In the genomic region with DNA sequence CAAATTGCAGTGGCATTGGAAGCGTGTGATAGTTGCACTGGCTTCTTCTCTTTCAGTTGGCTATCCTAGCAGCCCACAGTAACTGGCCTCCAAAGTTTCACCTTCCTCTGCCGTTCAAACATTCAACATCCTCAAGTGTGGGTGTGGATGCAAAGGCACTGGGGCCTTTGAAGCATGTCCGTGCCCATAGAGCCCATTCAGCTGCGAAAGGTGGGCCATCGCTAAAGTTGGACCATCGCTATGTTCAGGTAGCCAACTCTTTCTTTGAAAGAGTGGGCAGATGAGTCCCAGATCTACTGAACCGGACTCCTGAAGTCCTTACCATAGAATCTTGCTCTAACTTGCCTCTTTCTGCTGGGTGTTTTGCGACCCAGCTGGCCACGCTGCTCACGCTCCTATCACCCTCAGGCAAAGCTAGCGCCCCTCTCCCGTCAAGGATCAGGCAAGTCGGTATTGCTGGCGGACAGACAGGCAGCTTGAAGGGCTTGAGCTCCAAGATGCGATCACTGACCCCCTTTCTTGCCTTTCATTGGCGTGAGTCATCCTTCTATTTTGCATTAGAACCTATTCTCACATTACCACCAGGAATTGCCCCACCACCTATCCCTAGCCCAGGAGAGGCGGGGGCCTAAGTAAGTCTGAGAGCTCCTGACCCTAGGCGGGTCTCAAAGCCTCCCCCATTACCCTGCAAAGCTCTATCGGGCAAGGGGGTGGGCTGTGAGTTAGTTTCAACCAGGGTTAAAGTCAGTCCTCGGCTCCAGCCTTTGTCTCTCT, we compare ENCODE assay signal across 1 cellular context.
TF ChIP-seq lines count a peak whose summit lies in the region.

No MANE protein-coding gene starts in this region.

TF ChIP-seq in H1, 55 proteins besides CTCF, POLR2A, EP300 and RAD21:
- peak; percentile 95 for TF ChIP-seq ASH2L (IDR thresholded peaks at IDR 0.05; ENCODE audit: low read length)
- no peak for TF ChIP-seq RNF2 (IDR thresholded peaks at IDR 0.05; ENCODE audit: borderline replicate concordance, low read depth, low read length, missing control alignments, poor library complexity, severe bottlenecking)
- no peak for TF ChIP-seq NANOG (IDR thresholded peaks at IDR 0.05; ENCODE audit: insufficient read depth, low read depth, low read length, poor library complexity, severe bottlenecking)
- peak; percentile 84 for TF ChIP-seq JUN (IDR thresholded peaks at IDR 0.05; ENCODE audit: low read depth, low read length)
- TF ChIP-seq MAFK (IDR thresholded peaks at IDR 0.05; ENCODE audit: low read depth, low read length), result no peak
- no peak for TF ChIP-seq GTF2F1 (IDR thresholded peaks at IDR 0.05; ENCODE audit: borderline replicate concordance, low read depth, low read length)
- peak; percentile 74; the same call in 1 of the 2 replicates for TF ChIP-seq RBBP5 (IDR thresholded peaks at IDR 0.05; ENCODE audit: borderline replicate concordance, low read depth, low read length)
- no peak for TF ChIP-seq CHD2 (IDR thresholded peaks at IDR 0.05; ENCODE audit: low read length)
- no peak for TF ChIP-seq CREB1 (IDR thresholded peaks at IDR 0.05)
- TF ChIP-seq YY1 (IDR thresholded peaks at IDR 0.05; ENCODE audit: low read depth, low read length), result no peak
- no peak for TF ChIP-seq ZNF274 (IDR thresholded peaks at IDR 0.05; ENCODE audit: borderline replicate concordance, extremely low read depth, low read length)
- peak; percentile 97 for TF ChIP-seq JUND (IDR thresholded peaks at IDR 0.05; ENCODE audit: low read length)
- TF ChIP-seq TCF12 (IDR thresholded peaks at IDR 0.05; ENCODE audit: low read depth, low read length), result peak; percentile 38; the same call in 1 of the 2 replicates
- peak; percentile 82; the same call in 1 of the 2 replicates for TF ChIP-seq KDM1A (IDR thresholded peaks at IDR 0.05; ENCODE audit: borderline replicate concordance, low read length)
- no peak for TF ChIP-seq SIN3A (conservative IDR thresholded peaks at IDR 0.05 in 1 of 2, IDR thresholded peaks at IDR 0.05 in 1 of 2; ENCODE audit: low read depth in 1 of 2, low read length in 2 of 2)
- TF ChIP-seq BRCA1 (IDR thresholded peaks at IDR 0.05; ENCODE audit: low read depth, low read length), result no peak
- TF ChIP-seq EZH2 (IDR thresholded peaks at IDR 0.05; ENCODE audit: low read depth, low read length, severe bottlenecking), result peak; percentile 79
- no peak for TF ChIP-seq POU5F1 (IDR thresholded peaks at IDR 0.05; ENCODE audit: low read depth, low read length)
- TF ChIP-seq SUZ12 (IDR thresholded peaks at IDR 0.05; ENCODE audit: low read length), result peak; percentile 62; the same call in 1 of the 2 replicates
- TF ChIP-seq, protein P1, sequence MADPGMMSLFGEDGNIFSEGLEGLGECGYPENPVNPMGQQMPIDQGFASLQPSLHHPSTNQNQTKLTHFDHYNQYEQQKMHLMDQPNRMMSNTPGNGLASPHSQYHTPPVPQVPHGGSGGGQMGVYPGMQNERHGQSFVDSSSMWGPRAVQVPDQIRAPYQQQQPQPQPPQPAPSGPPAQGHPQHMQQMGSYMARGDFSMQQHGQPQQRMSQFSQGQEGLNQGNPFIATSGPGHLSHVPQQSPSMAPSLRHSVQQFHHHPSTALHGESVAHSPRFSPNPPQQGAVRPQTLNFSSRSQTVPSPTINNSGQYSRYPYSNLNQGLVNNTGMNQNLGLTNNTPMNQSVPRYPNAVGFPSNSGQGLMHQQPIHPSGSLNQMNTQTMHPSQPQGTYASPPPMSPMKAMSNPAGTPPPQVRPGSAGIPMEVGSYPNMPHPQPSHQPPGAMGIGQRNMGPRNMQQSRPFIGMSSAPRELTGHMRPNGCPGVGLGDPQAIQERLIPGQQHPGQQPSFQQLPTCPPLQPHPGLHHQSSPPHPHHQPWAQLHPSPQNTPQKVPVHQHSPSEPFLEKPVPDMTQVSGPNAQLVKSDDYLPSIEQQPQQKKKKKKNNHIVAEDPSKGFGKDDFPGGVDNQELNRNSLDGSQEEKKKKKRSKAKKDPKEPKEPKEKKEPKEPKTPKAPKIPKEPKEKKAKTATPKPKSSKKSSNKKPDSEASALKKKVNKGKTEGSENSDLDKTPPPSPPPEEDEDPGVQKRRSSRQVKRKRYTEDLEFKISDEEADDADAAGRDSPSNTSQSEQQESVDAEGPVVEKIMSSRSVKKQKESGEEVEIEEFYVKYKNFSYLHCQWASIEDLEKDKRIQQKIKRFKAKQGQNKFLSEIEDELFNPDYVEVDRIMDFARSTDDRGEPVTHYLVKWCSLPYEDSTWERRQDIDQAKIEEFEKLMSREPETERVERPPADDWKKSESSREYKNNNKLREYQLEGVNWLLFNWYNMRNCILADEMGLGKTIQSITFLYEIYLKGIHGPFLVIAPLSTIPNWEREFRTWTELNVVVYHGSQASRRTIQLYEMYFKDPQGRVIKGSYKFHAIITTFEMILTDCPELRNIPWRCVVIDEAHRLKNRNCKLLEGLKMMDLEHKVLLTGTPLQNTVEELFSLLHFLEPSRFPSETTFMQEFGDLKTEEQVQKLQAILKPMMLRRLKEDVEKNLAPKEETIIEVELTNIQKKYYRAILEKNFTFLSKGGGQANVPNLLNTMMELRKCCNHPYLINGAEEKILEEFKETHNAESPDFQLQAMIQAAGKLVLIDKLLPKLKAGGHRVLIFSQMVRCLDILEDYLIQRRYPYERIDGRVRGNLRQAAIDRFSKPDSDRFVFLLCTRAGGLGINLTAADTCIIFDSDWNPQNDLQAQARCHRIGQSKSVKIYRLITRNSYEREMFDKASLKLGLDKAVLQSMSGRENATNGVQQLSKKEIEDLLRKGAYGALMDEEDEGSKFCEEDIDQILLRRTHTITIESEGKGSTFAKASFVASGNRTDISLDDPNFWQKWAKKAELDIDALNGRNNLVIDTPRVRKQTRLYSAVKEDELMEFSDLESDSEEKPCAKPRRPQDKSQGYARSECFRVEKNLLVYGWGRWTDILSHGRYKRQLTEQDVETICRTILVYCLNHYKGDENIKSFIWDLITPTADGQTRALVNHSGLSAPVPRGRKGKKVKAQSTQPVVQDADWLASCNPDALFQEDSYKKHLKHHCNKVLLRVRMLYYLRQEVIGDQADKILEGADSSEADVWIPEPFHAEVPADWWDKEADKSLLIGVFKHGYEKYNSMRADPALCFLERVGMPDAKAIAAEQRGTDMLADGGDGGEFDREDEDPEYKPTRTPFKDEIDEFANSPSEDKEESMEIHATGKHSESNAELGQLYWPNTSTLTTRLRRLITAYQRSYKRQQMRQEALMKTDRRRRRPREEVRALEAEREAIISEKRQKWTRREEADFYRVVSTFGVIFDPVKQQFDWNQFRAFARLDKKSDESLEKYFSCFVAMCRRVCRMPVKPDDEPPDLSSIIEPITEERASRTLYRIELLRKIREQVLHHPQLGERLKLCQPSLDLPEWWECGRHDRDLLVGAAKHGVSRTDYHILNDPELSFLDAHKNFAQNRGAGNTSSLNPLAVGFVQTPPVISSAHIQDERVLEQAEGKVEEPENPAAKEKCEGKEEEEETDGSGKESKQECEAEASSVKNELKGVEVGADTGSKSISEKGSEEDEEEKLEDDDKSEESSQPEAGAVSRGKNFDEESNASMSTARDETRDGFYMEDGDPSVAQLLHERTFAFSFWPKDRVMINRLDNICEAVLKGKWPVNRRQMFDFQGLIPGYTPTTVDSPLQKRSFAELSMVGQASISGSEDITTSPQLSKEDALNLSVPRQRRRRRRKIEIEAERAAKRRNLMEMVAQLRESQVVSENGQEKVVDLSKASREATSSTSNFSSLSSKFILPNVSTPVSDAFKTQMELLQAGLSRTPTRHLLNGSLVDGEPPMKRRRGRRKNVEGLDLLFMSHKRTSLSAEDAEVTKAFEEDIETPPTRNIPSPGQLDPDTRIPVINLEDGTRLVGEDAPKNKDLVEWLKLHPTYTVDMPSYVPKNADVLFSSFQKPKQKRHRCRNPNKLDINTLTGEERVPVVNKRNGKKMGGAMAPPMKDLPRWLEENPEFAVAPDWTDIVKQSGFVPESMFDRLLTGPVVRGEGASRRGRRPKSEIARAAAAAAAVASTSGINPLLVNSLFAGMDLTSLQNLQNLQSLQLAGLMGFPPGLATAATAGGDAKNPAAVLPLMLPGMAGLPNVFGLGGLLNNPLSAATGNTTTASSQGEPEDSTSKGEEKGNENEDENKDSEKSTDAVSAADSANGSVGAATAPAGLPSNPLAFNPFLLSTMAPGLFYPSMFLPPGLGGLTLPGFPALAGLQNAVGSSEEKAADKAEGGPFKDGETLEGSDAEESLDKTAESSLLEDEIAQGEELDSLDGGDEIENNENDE (IDR thresholded peaks at IDR 0.05; ENCODE audit: insufficient replicate concordance, low read length), result peak; percentile 59
- TF ChIP-seq KDM5A (IDR thresholded peaks at IDR 0.05; ENCODE audit: low read length), result no peak
- TF ChIP-seq HDAC2 (IDR thresholded peaks at IDR 0.05; ENCODE audit: borderline replicate concordance in 1 of 2, low read depth in 2 of 2, low read length in 2 of 2), result 0 out of 4 replicates have a peak, but pooled peaks of 1 of the 2 experiments have one; percentile 20
- TF ChIP-seq KDM4A (IDR thresholded peaks at IDR 0.05; ENCODE audit: low read depth, low read length, severe bottlenecking), result peak; percentile 58
- TF ChIP-seq CBX5 (IDR thresholded peaks at IDR 0.05; ENCODE audit: low read depth, low read length), result no peak
- no peak for TF ChIP-seq SP1 (IDR thresholded peaks at IDR 0.05; ENCODE audit: low read depth, low read length)
- TF ChIP-seq SAP30 (IDR thresholded peaks at IDR 0.05; ENCODE audit: insufficient read depth, insufficient replicate concordance, low read length), result no peak
